Comparison of ENCODE assay signal across 10 cellular contexts in the genomic region with DNA sequence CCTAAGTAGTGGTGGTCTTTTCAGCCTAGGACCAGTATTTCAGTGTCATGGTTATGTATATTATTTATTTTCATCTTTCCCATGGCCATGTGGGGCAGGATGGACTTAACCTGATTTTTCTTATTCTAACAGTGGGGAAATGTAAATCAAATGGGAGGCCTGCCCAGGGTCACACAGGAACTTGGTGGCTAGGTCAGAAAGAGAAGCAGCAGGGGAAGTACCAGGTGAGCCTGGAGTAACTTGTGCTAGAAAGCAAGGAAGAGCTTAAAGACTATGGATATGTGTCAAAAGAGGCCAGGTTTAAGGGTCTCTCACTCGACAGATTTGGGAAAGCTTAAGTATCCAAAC. TPM values are rescaled to one million over a fixed set of nuclear protein-coding genes. Genes with fewer than 3 reads are reported as not detected.
A peak's percentile ranks its signal among the peaks of the same experiment; 100 is the strongest.
DNase-seq lines count a peak whose midpoint lies in the region; ATAC-seq and TF ChIP-seq lines count a peak whose summit lies in the region.
"Had no signal": no experiment of that assay in that cellular context is flagged by ENCODE, and none has a peak within 500 bp of the region (broad histone marks: within the 10 kb centered on the region; RNA-seq: fewer than 3 reads in every experiment).

No MANE protein-coding gene starts in this region.

- peaks cover 58% of the 10 kb centered on the region for H3K36me3 Mint-ChIP-seq in activated CD4-positive, alpha-beta memory T cell treated with anti-CD3 and anti-CD28 coated beads, Interleukin-2, amount 10 ng/mL, durations not matched to agents 7 days and 5 days (ENCODE audit: low read depth)
- peaks cover 47% of the 10 kb centered on the region for H3K36me3 Mint-ChIP-seq in type B pancreatic cell

- TF ChIP-seq CTCF in hepatocyte (IDR thresholded peaks at IDR 0.05; ENCODE audit: poor library complexity) (no peak), type B pancreatic cell (conservative IDR thresholded peaks at IDR 0.05) (no peak), upper lobe of right lung (IDR thresholded peaks at IDR 0.05) (no peak)

- H3K9me2 ChIP-seq in hepatocyte (replicated peaks; ENCODE audit: insufficient read depth) = no peaks in the 10 kb centered on the region

- peak; percentile 1 to 18 for DNase-seq in stimulated activated CD8-positive, alpha-beta memory T cell treated with anti-CD3 and anti-CD28 coated beads, Interleukin-7, amount 100 ng/mL, for 48 hours (ENCODE audit: extremely low read depth in 1 of 2, low read depth in 1 of 2)
- no peak for DNase-seq in stimulated activated CD8-positive, alpha-beta memory T cell treated with anti-CD3 and anti-CD28 coated beads, Interleukin-4, amount 100 ng/mL, for 48 hours
- DNase-seq in activated CD4-positive, alpha-beta memory T cell treated with anti-CD3 and anti-CD28 coated beads, Interleukin-2, amount 10 ng/mL, durations not matched to agents 7 days and 5 days = no peak
- DNase-seq in hepatocyte (ENCODE audit: low spot score) (no peak), type B pancreatic cell (ENCODE audit: extremely low spot score, unreplicated experiment) (no peak), CD1c-positive myeloid dendritic cell (ENCODE audit: extremely low spot score) (no peak), upper lobe of right lung (no peak)
- DNase-seq: lower lobe of right lung, NCI-H1694 treated with DMSO at 0.1 percent for 48 hours had no signal

- H3K9me3 ChIP-seq in hepatocyte (ENCODE audit: low read depth) (peaks cover 21% of the 10 kb centered on the region), upper lobe of right lung (peaks cover 10% of the 10 kb centered on the region)

- H3K27ac Mint-ChIP-seq in activated CD4-positive, alpha-beta memory T cell treated with anti-CD3 and anti-CD28 coated beads, Interleukin-2, amount 10 ng/mL, durations not matched to agents 7 days and 5 days = peak overlapping the region; percentile 82
- peak overlapping the region; percentile 82 for H3K27ac Mint-ChIP-seq in type B pancreatic cell

- H4K20me1 ChIP-seq in hepatocyte (ENCODE audit: insufficient read depth, poor library complexity, severe bottlenecking) = no peaks in the 10 kb centered on the region

- H2AFZ ChIP-seq in hepatocyte = peak overlapping the region; percentile 98

- peak overlapping the region; percentile 90 for H3K4me2 ChIP-seq in hepatocyte

- peak overlapping the region; percentile 79 for H3K4me3 ChIP-seq in hepatocyte
- H3K4me3 ChIP-seq in upper lobe of right lung = no peak overlapping the region

- no peaks in the 10 kb centered on the region for H3K36me3 ChIP-seq in hepatocyte (replicated peaks; ENCODE audit: insufficient read depth, low read depth)
- H3K36me3 ChIP-seq in upper lobe of right lung = no peaks in the 10 kb centered on the region
- H3K36me3 ChIP-seq: lower lobe of right lung had no signal

- POLR2A ChIA-PET in activated CD4-positive, alpha-beta memory T cell treated with anti-CD3 and anti-CD28 coated beads, Interleukin-2, amount 10 ng/mL, durations not matched to agents 7 days and 5 days (lab: Charles Lee) = interaction anchor here (0.8 to 2.5 kb wide), 6 partner anchors 23 to 170 kb away, joined by 3 to 14 read pairs (median 4); a partner anchor contains a TSS

- H3K27me3 ChIP-seq in hepatocyte = no peaks in the 10 kb centered on the region
- H3K27me3 ChIP-seq in upper lobe of right lung = no peaks in the 10 kb centered on the region

- peaks cover 23% of the 10 kb centered on the region for H3K4me1 Mint-ChIP-seq in activated CD4-positive, alpha-beta memory T cell treated with anti-CD3 and anti-CD28 coated beads, Interleukin-2, amount 10 ng/mL, durations not matched to agents 7 days and 5 days
- peaks cover 15% of the 10 kb centered on the region for H3K4me1 Mint-ChIP-seq in type B pancreatic cell (ENCODE audit: unreplicated experiment)

- WGBS in hepatocyte (ENCODE audit: low lambda C conversion rate, missing lambda C conversion rate) = 76% methylated on average over 1 of the region's 1 CpG

- H3K27me3 Mint-ChIP-seq in activated CD4-positive, alpha-beta memory T cell treated with anti-CD3 and anti-CD28 coated beads, Interleukin-2, amount 10 ng/mL, durations not matched to agents 7 days and 5 days = no peaks in the 10 kb centered on the region
- no peaks in the 10 kb centered on the region for H3K27me3 Mint-ChIP-seq in type B pancreatic cell

- ATAC-seq in upper lobe of right lung = no peak
- ATAC-seq in HG02981 (IDR thresholded peaks at IDR 0.05; ENCODE audit: unreplicated experiment) = no peak

- H3K9me3 Mint-ChIP-seq in activated CD4-positive, alpha-beta memory T cell treated with anti-CD3 and anti-CD28 coated beads, Interleukin-2, amount 10 ng/mL, durations not matched to agents 7 days and 5 days = peaks cover 49% of the 10 kb centered on the region
- H3K9me3 Mint-ChIP-seq in type B pancreatic cell = peaks cover 30% of the 10 kb centered on the region

- H3K79me2 ChIP-seq in hepatocyte = peaks cover 4% of the 10 kb centered on the region

- intact Hi-C loops in upper lobe of right lung (cut with DNase I) = no loop called here

- H3K4me1 ChIP-seq in hepatocyte (ENCODE audit: insufficient read depth) = no peaks in the 10 kb centered on the region
- H3K4me1 ChIP-seq in upper lobe of right lung = peaks cover 9% of the 10 kb centered on the region

- peak overlapping the region; percentile 78 for H3K4me3 Mint-ChIP-seq in activated CD4-positive, alpha-beta memory T cell treated with anti-CD3 and anti-CD28 coated beads, Interleukin-2, amount 10 ng/mL, durations not matched to agents 7 days and 5 days
- peak overlapping the region; percentile 93 for H3K4me3 Mint-ChIP-seq in type B pancreatic cell

- H3K27ac ChIP-seq in hepatocyte (peak overlapping the region; percentile 85), upper lobe of right lung (no peak overlapping the region)

- CTCF ChIA-PET in activated CD4-positive, alpha-beta memory T cell treated with anti-CD3 and anti-CD28 coated beads, Interleukin-2, amount 10 ng/mL, durations not matched to agents 7 days and 5 days (lab: Charles Lee) = interaction anchor here (0.5 to 2.2 kb wide), 6 partner anchors 9 to 307 kb away, joined by 3 to 9 read pairs (median 3); a partner anchor contains a TSS

RNA-seq across cellular contexts. Expression of a gene that starts 0.9 kb away (rescaled TPM):
- total RNA-seq in activated CD4-positive, alpha-beta memory T cell treated with anti-CD3 and anti-CD28 coated beads, Interleukin-2, amount 10 ng/mL, durations not matched to agents 7 days and 5 days = 1 to 10 TPM; 5.4 to 5.9 TPM
- total RNA-seq in hepatocyte (3.2 and 5.0 TPM in 2 replicates), type B pancreatic cell (ENCODE audit: low replicate concordance) (3.2 and 9.5 TPM in 2 replicates), upper lobe of right lung (1.3 TPM)
- 1.1 and 4.8 TPM in 2 replicates for polyA plus RNA-seq in hepatocyte

RNA-seq across cellular contexts. Expression of a gene that starts 25.9 kb away (rescaled TPM):
- total RNA-seq in activated CD4-positive, alpha-beta memory T cell treated with anti-CD3 and anti-CD28 coated beads, Interleukin-2, amount 10 ng/mL, durations not matched to agents 7 days and 5 days = 1 to 10 TPM; 2.3 to 2.5 TPM
- total RNA-seq in hepatocyte = 2.1 and 2.3 TPM in 2 replicates
- polyA plus RNA-seq in hepatocyte = 1.3 and 1.4 TPM in 2 replicates
- total RNA-seq in type B pancreatic cell (ENCODE audit: low replicate concordance) = 2.2 and 5.1 TPM in 2 replicates
- total RNA-seq in upper lobe of right lung = 2.8 TPM

RNA-seq across cellular contexts. Expression of a gene that starts 57.4 kb away (rescaled TPM):
- 10 to 100 TPM; 12.3 to 12.6 TPM for total RNA-seq in activated CD4-positive, alpha-beta memory T cell treated with anti-CD3 and anti-CD28 coated beads, Interleukin-2, amount 10 ng/mL, durations not matched to agents 7 days and 5 days
- total RNA-seq in hepatocyte = 8.9 and 13.2 TPM in 2 replicates
- 4.3 and 7.8 TPM in 2 replicates for polyA plus RNA-seq in hepatocyte
- 10.9 and 14.3 TPM in 2 replicates for total RNA-seq in type B pancreatic cell (ENCODE audit: low replicate concordance)
- 5.7 TPM for total RNA-seq in upper lobe of right lung

Comparison
In these comparisons a context has a peak if more than half of its experiments do, and no peak if none do; other contexts are left out.
1. DNase-seq: peak in stimulated activated CD8-positive, alpha-beta memory T cell treated with anti-CD3 and anti-CD28 coated beads, Interleukin-7, amount 100 ng/mL, for 48 hours (2 of 2); none in stimulated activated CD8-positive, alpha-beta memory T cell treated with anti-CD3 and anti-CD28 coated beads, Interleukin-4, amount 100 ng/mL, for 48 hours (single experiment), activated CD4-positive, alpha-beta memory T cell treated with anti-CD3 and anti-CD28 coated beads, Interleukin-2, amount 10 ng/mL, durations not matched to agents 7 days and 5 days (single experiment), hepatocyte (single experiment), type B pancreatic cell (single experiment), CD1c-positive myeloid dendritic cell (single experiment) and upper lobe of right lung (single experiment).